Comparison of ENCODE assay signal across 10 cellular contexts in the genomic region with DNA sequence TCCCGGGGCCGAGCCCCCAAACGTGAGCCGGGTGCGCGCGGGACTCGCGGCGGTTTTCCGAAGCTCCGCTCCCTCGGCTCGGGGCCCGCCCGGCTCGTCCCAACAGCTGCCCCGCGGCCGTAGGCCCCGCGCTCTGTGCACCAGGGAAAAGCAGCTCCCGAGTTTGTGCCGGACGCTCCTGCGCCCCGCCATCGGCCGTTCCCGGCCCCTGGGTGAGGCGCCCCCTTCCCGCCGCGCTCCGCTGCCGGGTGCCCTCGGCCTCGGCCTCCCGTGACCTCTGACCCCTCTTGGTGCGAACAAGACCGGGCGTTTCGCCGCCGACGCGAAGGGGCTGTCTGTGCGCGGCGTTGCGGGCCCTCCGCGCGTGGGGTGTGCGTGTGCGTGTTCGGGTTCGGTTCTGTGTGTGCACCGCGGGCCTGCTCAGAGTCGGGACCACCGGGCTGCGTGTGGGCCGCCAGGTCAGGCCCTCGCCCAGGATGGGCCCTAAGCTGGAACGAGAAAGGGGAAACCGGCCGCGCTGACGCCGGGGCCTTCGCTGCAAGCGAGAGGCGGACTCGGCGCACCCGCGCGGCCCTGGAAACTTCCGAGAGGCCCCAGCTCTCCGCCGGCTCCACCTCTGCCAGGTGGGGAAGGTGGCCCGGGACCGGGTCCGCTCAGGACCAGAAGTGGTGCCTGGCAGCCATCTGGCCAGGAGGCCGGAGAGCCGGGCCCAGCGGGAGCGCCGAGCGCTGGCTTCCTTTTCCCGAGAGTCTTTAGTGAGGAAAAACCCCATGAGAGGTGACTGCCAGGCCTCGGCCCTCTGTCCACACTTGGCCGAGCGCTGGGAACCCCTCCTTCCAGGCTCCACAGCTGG. TPM values are rescaled to one million over a fixed set of nuclear protein-coding genes. Genes with fewer than 3 reads are reported as not detected.
DNase-seq lines count a peak whose midpoint lies in the region; ATAC-seq and TF ChIP-seq lines count a peak whose summit lies in the region.
"Had no signal": no experiment of that assay in that cellular context is flagged by ENCODE, and none has a peak within 500 bp of the region (broad histone marks: within the 10 kb centered on the region; RNA-seq: fewer than 3 reads in every experiment).

No MANE protein-coding gene starts in this region.

- H3K4me1 Mint-ChIP-seq in WTC11 (peaks cover 14% of the 10 kb centered on the region), nephron (peaks cover 4% of the 10 kb centered on the region), type B pancreatic cell (ENCODE audit: unreplicated experiment) (peaks cover 5% of the 10 kb centered on the region)
- peaks cover 1% of the 10 kb centered on the region for H3K4me1 Mint-ChIP-seq in activated T-helper 2 cell treated with anti-CD3 and anti-CD28 coated beads, Interferon-gamma antibody, Interleukin-2, Interleukin-4, amounts not matched to agents 10 μg/mL and 5 μg/mL and 100 μg/mL, durations not matched to agents 14 hours and 24 hours and 36 hours (ENCODE audit: low read depth)
- H3K4me1 Mint-ChIP-seq in activated CD4-positive, alpha-beta T cell treated with anti-CD3 and anti-CD28 coated beads for 36 hours = peaks cover 2% of the 10 kb centered on the region

- DNase-seq in WTC11 (ENCODE audit: low spot score) (peak; percentile 53), fibroblast of the aortic adventitia (ENCODE audit: low read depth) (no peak), type B pancreatic cell (ENCODE audit: extremely low spot score, unreplicated experiment) (no peak), HCEC 1CT (no peak)
- no peak for DNase-seq in activated T-helper 2 cell treated with anti-CD3 and anti-CD28 coated beads, Interferon-gamma antibody, Interleukin-2, Interleukin-4, amounts not matched to agents 10 μg/mL and 5 μg/mL and 100 μg/mL, durations not matched to agents 14 hours and 24 hours and 36 hours (ENCODE audit: low spot score)
- no peak for DNase-seq in activated CD4-positive, alpha-beta T cell treated with anti-CD3 and anti-CD28 coated beads for 36 hours
- DNase-seq: NCI-H1105; stimulated activated naive CD4-positive, alpha-beta T cell had no signal

- peaks cover 84% of the 10 kb centered on the region for H3K27me3 Mint-ChIP-seq in WTC11 (ENCODE audit: low read depth)
- H3K27me3 Mint-ChIP-seq in nephron (ENCODE audit: low read depth) = peaks cover 84% of the 10 kb centered on the region
- peaks cover 53% of the 10 kb centered on the region for H3K27me3 Mint-ChIP-seq in type B pancreatic cell
- peaks cover 27% of the 10 kb centered on the region for H3K27me3 Mint-ChIP-seq in activated T-helper 2 cell treated with anti-CD3 and anti-CD28 coated beads, Interferon-gamma antibody, Interleukin-2, Interleukin-4, amounts not matched to agents 10 μg/mL and 5 μg/mL and 100 μg/mL, durations not matched to agents 14 hours and 24 hours and 36 hours (ENCODE audit: low read depth)
- H3K27me3 Mint-ChIP-seq in activated CD4-positive, alpha-beta T cell treated with anti-CD3 and anti-CD28 coated beads for 36 hours = peaks cover 20% of the 10 kb centered on the region

- no peak overlapping the region for H3K27ac Mint-ChIP-seq in WTC11
- H3K27ac Mint-ChIP-seq in nephron = no peak overlapping the region
- peak overlapping the region; percentile 68 for H3K27ac Mint-ChIP-seq in type B pancreatic cell
- no peak overlapping the region for H3K27ac Mint-ChIP-seq in activated T-helper 2 cell treated with anti-CD3 and anti-CD28 coated beads, Interferon-gamma antibody, Interleukin-2, Interleukin-4, amounts not matched to agents 10 μg/mL and 5 μg/mL and 100 μg/mL, durations not matched to agents 14 hours and 24 hours and 36 hours
- no peak overlapping the region for H3K27ac Mint-ChIP-seq in activated CD4-positive, alpha-beta T cell treated with anti-CD3 and anti-CD28 coated beads for 36 hours

- H3K4me3 ChIP-seq in fibroblast of the aortic adventitia (ENCODE audit: low read depth, low read length) = peak overlapping the region; percentile 70

- no peak for ATAC-seq in WTC11
- no peak for ATAC-seq in activated CD4-positive, alpha-beta T cell treated with anti-CD3 and anti-CD28 coated beads for 36 hours

- intact Hi-C loops in activated T-helper 2 cell treated with anti-CD3 and anti-CD28 coated beads, Interferon-gamma antibody, Interleukin-2, Interleukin-4, amounts not matched to agents 10 μg/mL and 5 μg/mL and 100 μg/mL, durations not matched to agents 14 hours and 24 hours and 36 hours (cut with micrococcal nuclease) = no loop called here
- intact Hi-C loops in activated CD4-positive, alpha-beta T cell treated with anti-CD3 and anti-CD28 coated beads for 36 hours (cut with DNase I, micrococcal nuclease) = no loop called here

- H3K4me3 Mint-ChIP-seq in WTC11 = peak overlapping the region; percentile 51
- H3K4me3 Mint-ChIP-seq in nephron = peak overlapping the region; percentile 43 to 74 (median 69)
- H3K4me3 Mint-ChIP-seq in type B pancreatic cell = peak overlapping the region; percentile 83
- no peak overlapping the region for H3K4me3 Mint-ChIP-seq in activated T-helper 2 cell treated with anti-CD3 and anti-CD28 coated beads, Interferon-gamma antibody, Interleukin-2, Interleukin-4, amounts not matched to agents 10 μg/mL and 5 μg/mL and 100 μg/mL, durations not matched to agents 14 hours and 24 hours and 36 hours (ENCODE audit: low read depth)
- no peak overlapping the region for H3K4me3 Mint-ChIP-seq in activated CD4-positive, alpha-beta T cell treated with anti-CD3 and anti-CD28 coated beads for 36 hours

- H3K9me3 Mint-ChIP-seq in WTC11 (no peaks in the 10 kb centered on the region), nephron (no peaks in the 10 kb centered on the region), type B pancreatic cell (no peaks in the 10 kb centered on the region)
- no peaks in the 10 kb centered on the region for H3K9me3 Mint-ChIP-seq in activated T-helper 2 cell treated with anti-CD3 and anti-CD28 coated beads, Interferon-gamma antibody, Interleukin-2, Interleukin-4, amounts not matched to agents 10 μg/mL and 5 μg/mL and 100 μg/mL, durations not matched to agents 14 hours and 24 hours and 36 hours
- no peaks in the 10 kb centered on the region for H3K9me3 Mint-ChIP-seq in activated CD4-positive, alpha-beta T cell treated with anti-CD3 and anti-CD28 coated beads for 36 hours (ENCODE audit: low read depth)

- H3K36me3 Mint-ChIP-seq in WTC11 (no peaks in the 10 kb centered on the region), nephron (ENCODE audit: low read depth) (no peaks in the 10 kb centered on the region), type B pancreatic cell (no peaks in the 10 kb centered on the region)
- no peaks in the 10 kb centered on the region for H3K36me3 Mint-ChIP-seq in activated T-helper 2 cell treated with anti-CD3 and anti-CD28 coated beads, Interferon-gamma antibody, Interleukin-2, Interleukin-4, amounts not matched to agents 10 μg/mL and 5 μg/mL and 100 μg/mL, durations not matched to agents 14 hours and 24 hours and 36 hours (ENCODE audit: low read depth)
- no peaks in the 10 kb centered on the region for H3K36me3 Mint-ChIP-seq in activated CD4-positive, alpha-beta T cell treated with anti-CD3 and anti-CD28 coated beads for 36 hours (ENCODE audit: low read depth)

- CTCF ChIA-PET in WTC11 (lab: Charles Lee) = interaction anchor here (1.0 to 1.9 kb wide), 4 partner anchors 35 to 284 kb away, joined by 3 to 9 read pairs (median 3); no protein-coding TSS in a partner anchor
- CTCF ChIA-PET in activated CD4-positive, alpha-beta T cell treated with anti-CD3 and anti-CD28 coated beads for 36 hours (lab: Charles Lee) = interaction anchor here (0.6 to 1.0 kb wide), 2 partner anchors 19 to 951 kb away, joined by 3 to 4 read pairs; no protein-coding TSS in a partner anchor

- POLR2A ChIA-PET in WTC11 (lab: Charles Lee) = no interaction called here
- POLR2A ChIA-PET in activated CD4-positive, alpha-beta T cell treated with anti-CD3 and anti-CD28 coated beads for 36 hours (lab: Charles Lee) = no interaction called here

- TF ChIP-seq CTCF in WTC11 (IDR thresholded peaks at IDR 0.05) = no peak
- TF ChIP-seq CTCF in fibroblast of the aortic adventitia (IDR thresholded peaks at IDR 0.05; ENCODE audit: insufficient read depth, low read length) = no peak
- no peak for TF ChIP-seq CTCF in nephron (IDR thresholded peaks at IDR 0.05; ENCODE audit: unreplicated experiment in 3 of 3)
- no peak for TF ChIP-seq CTCF in type B pancreatic cell (conservative IDR thresholded peaks at IDR 0.05)

TF ChIP-seq in WTC11, 78 proteins besides CTCF, POLR2A, EP300 and RAD21 (continues in another document):
- TF ChIP-seq, protein P1, sequence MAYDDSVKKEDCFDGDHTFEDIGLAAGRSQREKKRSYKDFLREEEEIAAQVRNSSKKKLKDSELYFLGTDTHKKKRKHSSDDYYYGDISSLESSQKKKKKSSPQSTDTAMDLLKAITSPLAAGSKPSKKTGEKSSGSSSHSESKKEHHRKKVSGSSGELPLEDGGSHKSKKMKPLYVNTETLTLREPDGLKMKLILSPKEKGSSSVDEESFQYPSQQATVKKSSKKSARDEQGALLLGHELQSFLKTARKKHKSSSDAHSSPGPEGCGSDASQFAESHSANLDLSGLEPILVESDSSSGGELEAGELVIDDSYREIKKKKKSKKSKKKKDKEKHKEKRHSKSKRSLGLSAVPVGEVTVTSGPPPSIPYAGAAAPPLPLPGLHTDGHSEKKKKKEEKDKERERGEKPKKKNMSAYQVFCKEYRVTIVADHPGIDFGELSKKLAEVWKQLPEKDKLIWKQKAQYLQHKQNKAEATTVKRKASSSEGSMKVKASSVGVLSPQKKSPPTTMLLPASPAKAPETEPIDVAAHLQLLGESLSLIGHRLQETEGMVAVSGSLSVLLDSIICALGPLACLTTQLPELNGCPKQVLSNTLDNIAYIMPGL (CRISPR knock-in tag; IDR thresholded peaks at IDR 0.05) = peak; percentile 61; the same call in 1 of the 2 replicates
- no peak for TF ChIP-seq KAT7 (CRISPR knock-in tag; IDR thresholded peaks at IDR 0.05; ENCODE audit: borderline replicate concordance)
- TF ChIP-seq JAZF1 (CRISPR knock-in tag; IDR thresholded peaks at IDR 0.05) = no peak
- peak; percentile 51; the same call in 1 of the 2 replicates for TF ChIP-seq ETV6 (CRISPR knock-in tag; IDR thresholded peaks at IDR 0.05)

RNA-seq across cellular contexts. Expression of a gene that starts 1.9 kb away (rescaled TPM):
- 1.1 to 1.6 TPM (median 1.3 TPM) in 3 replicates for total RNA-seq in WTC11 (2021)
- 0.98 and 11.3 TPM in 2 replicates for total RNA-seq in fibroblast of the aortic adventitia (ENCODE audit: low replicate concordance)
- total RNA-seq in type B pancreatic cell (ENCODE audit: low replicate concordance) = 10.3 and 23.6 TPM in 2 replicates
- total RNA-seq in activated T-helper 2 cell treated with anti-CD3 and anti-CD28 coated beads, Interferon-gamma antibody, Interleukin-2, Interleukin-4, amounts not matched to agents 10 μg/mL and 5 μg/mL and 100 μg/mL, durations not matched to agents 14 hours and 24 hours and 36 hours = not detected in 2 replicates
- total RNA-seq in activated CD4-positive, alpha-beta T cell treated with anti-CD3 and anti-CD28 coated beads for 36 hours = under 1 TPM in 1 of 2 experiments, not detected in 1; 0.32 TPM

RNA-seq across cellular contexts. Expression of a gene that starts 49.6 kb away (rescaled TPM):
- total RNA-seq in WTC11 (2021) = not detected in 3 replicates
- not detected in 2 replicates for total RNA-seq in fibroblast of the aortic adventitia (ENCODE audit: low replicate concordance)
- not detected in 2 replicates for total RNA-seq in type B pancreatic cell (ENCODE audit: low replicate concordance)
- total RNA-seq in activated T-helper 2 cell treated with anti-CD3 and anti-CD28 coated beads, Interferon-gamma antibody, Interleukin-2, Interleukin-4, amounts not matched to agents 10 μg/mL and 5 μg/mL and 100 μg/mL, durations not matched to agents 14 hours and 24 hours and 36 hours = not detected in 2 replicates
- total RNA-seq in activated CD4-positive, alpha-beta T cell treated with anti-CD3 and anti-CD28 coated beads for 36 hours = not detected
- total RNA-seq: mesenteric fat pad had no signal

Comparison
In these comparisons a context has a peak if more than half of its experiments do, and no peak if none do; other contexts are left out.
1. H3K4me3 Mint-ChIP-seq: peak in WTC11 (single experiment), nephron (3 of 3) and type B pancreatic cell (single experiment); none in activated T-helper 2 cell treated with anti-CD3 and anti-CD28 coated beads, Interferon-gamma antibody, Interleukin-2, Interleukin-4, amounts not matched to agents 10 μg/mL and 5 μg/mL and 100 μg/mL, durations not matched to agents 14 hours and 24 hours and 36 hours (single experiment) and activated CD4-positive, alpha-beta T cell treated with anti-CD3 and anti-CD28 coated beads for 36 hours (single experiment).